Comparison of ENCODE assay signal across 29 cellular contexts in genomic region chr3:179005213-179005612, GRCh38.
"Had no signal": no experiment of that assay in that cellular context is flagged by ENCODE, and none has a peak within 500 bp of the region (broad histone marks: within the 10 kb centered on the region; RNA-seq: fewer than 3 reads in every experiment).

No MANE protein-coding gene starts in this region.

- DNase-seq: activated effector memory CD4-positive, alpha-beta T cell treated with anti-CD3 and anti-CD28 coated beads, Interleukin-2, amount 50 U/mL, for 16 hours; activated effector memory CD4-positive, alpha-beta T cell treated with Interleukin-2 at 50 U/mL for 16 hours; activated gamma-delta T cell; activated gamma-delta T cell treated with Interleukin-2 at 50 U/mL for 16 hours; activated naive CD4-positive, alpha-beta T cell; activated naive CD4-positive, alpha-beta T cell treated with anti-CD3 and anti-CD28 coated beads for 36 hours; activated naive CD4-positive, alpha-beta T cell treated with anti-CD3 and anti-CD28 coated beads, Interleukin-2, amount 10 ng/mL, durations not matched to agents 7 days and 5 days; activated naive CD4-positive, alpha-beta T cell treated with anti-CD3 and anti-CD28 coated beads, Interleukin-2, amount 50 U/mL, for 16 hours; activated naive CD4-positive, alpha-beta T cell treated with Interleukin-2 at 50 U/mL for 16 hours; activated naive CD8-positive, alpha-beta T cell treated with anti-CD3 and anti-CD28 coated beads for 36 hours; activated naive CD8-positive, alpha-beta T cell treated with anti-CD3 and anti-CD28 coated beads, Interleukin-2, amount 10 ng/mL, durations not matched to agents 7 days and 5 days; activated naive CD8-positive, alpha-beta T cell treated with anti-CD3 and anti-CD28 coated beads, Interleukin-2, amount 50 U/mL, for 24 hours; activated T-cell treated with anti-CD3 and anti-CD28 coated beads, Interleukin-2, amount 50 U/mL, for 1 hour; activated T-cell treated with anti-CD3 and anti-CD28 coated beads, Interleukin-2, amount 50 U/mL, for 24 hours; activated T-cell treated with anti-CD3 and anti-CD28 coated beads, Interleukin-2, amount 50 U/mL, for 4 hours; activated T-cell treated with anti-CD3 and anti-CD28 coated beads, Interleukin-2, amount 50 U/mL, for 48 hours; activated T-cell treated with anti-CD3 and anti-CD28 coated beads, Interleukin-2, amount 50 U/mL, for 72 hours; adrenal gland; amniotic stem cell; amygdala; anterior cingulate cortex; aorta; body of pancreas; brain microvascular endothelial cell; caudate nucleus; central memory CD4-positive, alpha-beta T cell; cerebellar nuclear complex had no signal

- ATAC-seq: activated naive CD4-positive, alpha-beta T cell treated with anti-CD3 and anti-CD28 coated beads, Interleukin-2, amount 50 U/mL, for 72 hours; activated naive CD8-positive, alpha-beta T cell treated with anti-CD3 and anti-CD28 coated beads, Interleukin-2, amount 50 U/mL, for 24 hours; activated T-cell treated with anti-CD3 and anti-CD28 coated beads, Interleukin-2, amount 50 U/mL, for 4 hours; activated T-cell treated with anti-CD3 and anti-CD28 coated beads, Interleukin-2, amount 50 U/mL, for 72 hours; activated T-helper 17 cell treated with anti-CD3 and anti-CD28 coated beads, Interleukin-2, amount 50 U/mL, for 72 hours; body of pancreas had no signal
